ENCODE assay signal across 18 cellular contexts in genomic region chr16:14957576-14958322, GRCh38.
"Had no signal": no experiment of that assay in that cellular context is flagged by ENCODE, and none has a peak within 500 bp of the region (broad histone marks: within the 10 kb centered on the region; RNA-seq: fewer than 3 reads in every experiment).

No MANE protein-coding gene starts in this region.

- DNase-seq: activated CD4-positive, CD25-positive, alpha-beta regulatory T cell; activated naive CD4-positive, alpha-beta T cell treated with Interleukin-2 at 50 U/mL for 16 hours; activated naive CD8-positive, alpha-beta T cell treated with anti-CD3 and anti-CD28 coated beads, Interleukin-2, amount 50 U/mL, for 24 hours; activated T-cell treated with anti-CD3 and anti-CD28 coated beads for 4 hours; cerebellar nuclear complex; gastrocnemius medialis; mammary epithelial cell; naive thymus-derived CD8-positive, alpha-beta T cell; nucleus accumbens; psoas muscle; stimulated activated CD4-positive, alpha-beta T cell treated with anti-CD3 and anti-CD28 coated beads, Interleukin-1b, Interleukin-23, amount 100 ng/mL, for 48 hours; stimulated activated naive CD8-positive, alpha-beta T cell treated with anti-CD3 and anti-CD28 coated beads, Interleukin-15, amount 100 ng/mL, for 72 hours; testis had no signal

- H3K4me1 ChIP-seq: ascending aorta, breast epithelium had no signal

- H3K4me1 Mint-ChIP-seq: activated naive CD8-positive, alpha-beta T cell treated with anti-CD3 and anti-CD28 coated beads, Interleukin-2, amount 50 U/mL, for 24 hours; activated T-helper 17 cell treated with anti-CD3 and anti-CD28 coated beads, Interleukin-2, amount 50 U/mL, for 72 hours; naive thymus-derived CD8-positive, alpha-beta T cell; stimulated activated naive CD8-positive, alpha-beta T cell treated with anti-CD3 and anti-CD28 coated beads, Interleukin-15, amount 100 ng/mL, for 72 hours had no signal

- H3K36me3 ChIP-seq: ascending aorta, breast epithelium, gastrocnemius medialis, heart left ventricle, right lobe of liver had no signal

- H3K27me3 ChIP-seq: ascending aorta, breast epithelium, gastrocnemius medialis, heart left ventricle, right lobe of liver, testis had no signal

- H3K9me3 Mint-ChIP-seq: activated T-helper 17 cell treated with anti-CD3 and anti-CD28 coated beads, Interleukin-2, amount 50 U/mL, for 72 hours had no signal

- H3K9me3 ChIP-seq: ascending aorta, breast epithelium, gastrocnemius medialis, heart left ventricle, psoas muscle, right lobe of liver, testis had no signal

- H3K27ac Mint-ChIP-seq: activated naive CD8-positive, alpha-beta T cell treated with anti-CD3 and anti-CD28 coated beads, Interleukin-2, amount 50 U/mL, for 24 hours; activated T-helper 17 cell treated with anti-CD3 and anti-CD28 coated beads, Interleukin-2, amount 50 U/mL, for 72 hours had no signal

- H3K4me3 ChIP-seq: ascending aorta, breast epithelium, gastrocnemius medialis, heart left ventricle, psoas muscle, right lobe of liver, testis had no signal

- H3K27me3 Mint-ChIP-seq: activated T-helper 17 cell treated with anti-CD3 and anti-CD28 coated beads, Interleukin-2, amount 50 U/mL, for 72 hours had no signal

- H3K4me3 Mint-ChIP-seq: activated naive CD8-positive, alpha-beta T cell treated with anti-CD3 and anti-CD28 coated beads, Interleukin-2, amount 50 U/mL, for 24 hours; activated T-helper 17 cell treated with anti-CD3 and anti-CD28 coated beads, Interleukin-2, amount 50 U/mL, for 72 hours; naive thymus-derived CD8-positive, alpha-beta T cell; stimulated activated naive CD8-positive, alpha-beta T cell treated with anti-CD3 and anti-CD28 coated beads, Interleukin-15, amount 100 ng/mL, for 72 hours had no signal

- H3K27ac ChIP-seq: ascending aorta, breast epithelium, gastrocnemius medialis, heart left ventricle, psoas muscle, right lobe of liver, testis had no signal

- ATAC-seq: activated naive CD8-positive, alpha-beta T cell treated with anti-CD3 and anti-CD28 coated beads, Interleukin-2, amount 50 U/mL, for 24 hours; activated T-helper 17 cell treated with anti-CD3 and anti-CD28 coated beads, Interleukin-2, amount 50 U/mL, for 72 hours; gastrocnemius medialis; naive thymus-derived CD8-positive, alpha-beta T cell; psoas muscle; stimulated activated naive CD8-positive, alpha-beta T cell treated with anti-CD3 and anti-CD28 coated beads, Interleukin-15, amount 100 ng/mL, for 72 hours had no signal
